In the genomic region with DNA sequence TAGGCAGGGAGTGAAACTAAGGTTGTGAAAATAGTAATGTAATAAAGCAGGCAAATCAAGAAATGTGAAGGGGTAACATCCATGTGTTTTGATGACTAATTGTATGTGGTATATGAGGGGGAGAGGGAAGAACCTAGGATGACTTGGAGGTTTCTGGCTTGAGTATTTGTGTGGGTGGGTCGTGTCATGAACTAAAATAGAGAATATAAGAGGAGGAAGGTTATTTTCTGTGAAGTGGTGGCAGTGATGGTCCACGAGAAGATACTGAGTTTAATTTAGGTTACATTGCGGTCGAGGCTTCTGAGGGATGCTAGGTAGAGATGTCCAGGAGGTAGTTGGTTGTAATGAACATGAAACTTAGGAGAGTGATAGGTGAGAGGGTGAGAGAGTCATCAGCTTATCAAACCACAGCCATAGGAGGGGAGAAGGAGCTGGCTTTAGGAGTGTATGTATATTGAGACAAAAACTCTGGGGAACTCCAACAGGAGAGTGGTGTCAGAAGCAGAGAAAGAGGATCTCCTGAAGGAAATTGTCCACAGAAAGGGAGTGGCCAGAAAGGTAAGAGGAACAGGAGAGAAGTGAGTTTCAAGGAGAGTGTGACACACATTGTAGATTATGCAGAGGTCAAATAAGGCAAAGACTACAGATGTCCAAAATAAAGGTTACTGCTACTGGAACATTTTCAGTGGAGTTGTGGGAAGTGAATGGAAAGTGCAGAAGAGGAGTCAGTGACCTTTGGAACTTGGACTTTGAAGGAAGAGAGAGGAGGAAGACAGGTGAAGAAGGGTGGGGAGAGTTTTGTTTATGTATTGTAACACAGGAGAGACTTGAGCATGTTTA, we compare ENCODE assay signal across 12 cellular contexts.
DNase-seq lines count a peak whose midpoint lies in the region; ATAC-seq and TF ChIP-seq lines count a peak whose summit lies in the region.
"Had no signal": no experiment of that assay in that cellular context is flagged by ENCODE, and none has a peak within 500 bp of the region (broad histone marks: within the 10 kb centered on the region; RNA-seq: fewer than 3 reads in every experiment).

No MANE protein-coding gene starts in this region.

- peak; percentile 26 to 42 for DNase-seq in activated T-cell treated with anti-CD3 and anti-CD28 coated beads, Interleukin-2, amount 50 U/mL, for 48 hours
- no peak for DNase-seq in activated T-cell treated with anti-CD3 and anti-CD28 coated beads, Interleukin-2, amount 50 U/mL, for 1 hour
- no peak for DNase-seq in PC-9
- peak; percentile 67 to 77 for DNase-seq in foreskin fibroblast
- DNase-seq in stimulated activated naive B cell treated with anti-CD40 and anti-IgM and Interleukin-4, amounts not matched to agents 10 μg/mL and 1 μg/mL and 100 μg/mL, for 72 hours = no peak
- DNase-seq in activated CD8-positive, alpha-beta memory T cell treated with anti-CD3 and anti-CD28 coated beads, Interleukin-2, amount 10 ng/mL, durations not matched to agents 7 days and 5 days = no peak
- DNase-seq in testis = no peak
- DNase-seq in mesothelial cell of epicardium (ENCODE audit: low spot score in 2 of 2, unreplicated experiment in 2 of 2) = no peak
- DNase-seq: activated gamma-delta T cell treated with Interleukin-2 at 50 U/mL for 16 hours, naive B cell had no signal

- H3K4me3 Mint-ChIP-seq in stimulated activated naive B cell treated with anti-CD40 and anti-IgM and Interleukin-4, amounts not matched to agents 10 μg/mL and 1 μg/mL and 100 μg/mL, for 72 hours = no peak overlapping the region
- H3K4me3 Mint-ChIP-seq in activated CD8-positive, alpha-beta memory T cell treated with anti-CD3 and anti-CD28 coated beads, Interleukin-2, amount 10 ng/mL, durations not matched to agents 7 days and 5 days = no peak overlapping the region
- H3K4me3 Mint-ChIP-seq in mesothelial cell of epicardium = no peak overlapping the region
- H3K4me3 Mint-ChIP-seq: naive B cell had no signal

- H3K4me1 ChIP-seq in PC-9 (replicated peaks; ENCODE audit: insufficient read depth) (peaks cover 55% of the 10 kb centered on the region), testis (peaks cover 14% of the 10 kb centered on the region)

- H3K4me2 ChIP-seq in PC-9 = peak overlapping the region; percentile 59

- H3K27ac Mint-ChIP-seq in stimulated activated naive B cell treated with anti-CD40 and anti-IgM and Interleukin-4, amounts not matched to agents 10 μg/mL and 1 μg/mL and 100 μg/mL, for 72 hours = no peak overlapping the region
- no peak overlapping the region for H3K27ac Mint-ChIP-seq in activated CD8-positive, alpha-beta memory T cell treated with anti-CD3 and anti-CD28 coated beads, Interleukin-2, amount 10 ng/mL, durations not matched to agents 7 days and 5 days
- H3K27ac Mint-ChIP-seq in mesothelial cell of epicardium = no peak overlapping the region
- H3K27ac Mint-ChIP-seq: naive B cell had no signal

- intact Hi-C loops in PC-9 (cut with micrococcal nuclease; ENCODE audit: unreplicated experiment) (loop anchor here (2.0 kb wide), 1 partner anchor 17 kb away; no protein-coding TSS in a partner anchor), testis (cut with DNase I; ENCODE audit: low total_unique reads) (no loop called here)

- H3K27me3 ChIP-seq in PC-9 (ENCODE audit: insufficient read depth, low read depth) (no peaks in the 10 kb centered on the region), testis (no peaks in the 10 kb centered on the region)
- H3K27me3 ChIP-seq: tibial nerve had no signal

- POLR2A ChIA-PET in PC-9 (lab: Charles Lee; ENCODE audit: unreplicated experiment) = interaction anchor here (0.6 to 0.8 kb wide), 2 partner anchors 382 to 673 kb away, joined by 6 to 8 read pairs; a partner anchor contains a TSS

- no peaks in the 10 kb centered on the region; the same call in 1 of the 2 replicates for H4K20me1 ChIP-seq in PC-9 (ENCODE audit: insufficient read depth)

- H3K36me3 ChIP-seq in PC-9 (ENCODE audit: low read depth) = no peaks in the 10 kb centered on the region
- H3K36me3 ChIP-seq in testis (ENCODE audit: low read depth, missing control alignments) = no peaks in the 10 kb centered on the region
- H3K36me3 ChIP-seq: tibial nerve had no signal

- WGBS in testis, 2 donors = 69 to 79% methylated on average over 4 of the region's 4 CpGs

- CTCF ChIA-PET in PC-9 (lab: Charles Lee) = no interaction called here
- CTCF ChIA-PET in activated CD8-positive, alpha-beta memory T cell treated with anti-CD3 and anti-CD28 coated beads, Interleukin-2, amount 10 ng/mL, durations not matched to agents 7 days and 5 days (lab: Charles Lee) = no interaction called here

- ATAC-seq in stimulated activated naive B cell treated with anti-CD40 and anti-IgM and Interleukin-4, amounts not matched to agents 10 μg/mL and 1 μg/mL and 100 μg/mL, for 72 hours (replicated peaks) = peak; percentile 54 to 65
- no peak for ATAC-seq in activated CD8-positive, alpha-beta memory T cell treated with anti-CD3 and anti-CD28 coated beads, Interleukin-2, amount 10 ng/mL, durations not matched to agents 7 days and 5 days

- TF ChIP-seq POLR2A in testis (IDR thresholded peaks at IDR 0.05) = no peak

- no peak overlapping the region for H2AFZ ChIP-seq in PC-9

- TF ChIP-seq CTCF in PC-9 (conservative IDR thresholded peaks at IDR 0.05) = no peak
- TF ChIP-seq CTCF in foreskin fibroblast (IDR thresholded peaks at IDR 0.05; ENCODE audit: low read depth, low read length) = no peak
- no peak for TF ChIP-seq CTCF in testis (IDR thresholded peaks at IDR 0.05)
- TF ChIP-seq CTCF in mesothelial cell of epicardium (IDR thresholded peaks at IDR 0.05; ENCODE audit: unreplicated experiment) = no peak

- H3K9me3 ChIP-seq in PC-9 (ENCODE audit: insufficient read depth, low read depth) (no peaks in the 10 kb centered on the region), testis (no peaks in the 10 kb centered on the region)
- H3K9me3 ChIP-seq: tibial nerve had no signal

- BruUV-seq in PC-9 (replicated peaks; lab: Mats Ljungman, UMichigan) = no TSS peak

- H3K79me2 ChIP-seq in PC-9 (ENCODE audit: low read depth) = peaks cover 88% of the 10 kb centered on the region

- H3K9me3 Mint-ChIP-seq in stimulated activated naive B cell treated with anti-CD40 and anti-IgM and Interleukin-4, amounts not matched to agents 10 μg/mL and 1 μg/mL and 100 μg/mL, for 72 hours = no peaks in the 10 kb centered on the region
- H3K9me3 Mint-ChIP-seq in activated CD8-positive, alpha-beta memory T cell treated with anti-CD3 and anti-CD28 coated beads, Interleukin-2, amount 10 ng/mL, durations not matched to agents 7 days and 5 days (ENCODE audit: low read depth) = no peaks in the 10 kb centered on the region
- H3K9me3 Mint-ChIP-seq in mesothelial cell of epicardium = no peaks in the 10 kb centered on the region
- H3K9me3 Mint-ChIP-seq: naive B cell had no signal

- peaks cover 7% of the 10 kb centered on the region in 2 donors for H3K36me3 Mint-ChIP-seq in stimulated activated naive B cell treated with anti-CD40 and anti-IgM and Interleukin-4, amounts not matched to agents 10 μg/mL and 1 μg/mL and 100 μg/mL, for 72 hours
- H3K36me3 Mint-ChIP-seq in activated CD8-positive, alpha-beta memory T cell treated with anti-CD3 and anti-CD28 coated beads, Interleukin-2, amount 10 ng/mL, durations not matched to agents 7 days and 5 days = no peaks in the 10 kb centered on the region
- no peaks in the 10 kb centered on the region for H3K36me3 Mint-ChIP-seq in mesothelial cell of epicardium
- H3K36me3 Mint-ChIP-seq: naive B cell had no signal

- no peaks in the 10 kb centered on the region for H3K27me3 Mint-ChIP-seq in stimulated activated naive B cell treated with anti-CD40 and anti-IgM and Interleukin-4, amounts not matched to agents 10 μg/mL and 1 μg/mL and 100 μg/mL, for 72 hours
- H3K27me3 Mint-ChIP-seq in activated CD8-positive, alpha-beta memory T cell treated with anti-CD3 and anti-CD28 coated beads, Interleukin-2, amount 10 ng/mL, durations not matched to agents 7 days and 5 days = no peaks in the 10 kb centered on the region
- no peaks in the 10 kb centered on the region for H3K27me3 Mint-ChIP-seq in mesothelial cell of epicardium (ENCODE audit: low read depth)

- H3F3A ChIP-seq in PC-9 (ENCODE audit: insufficient read depth, low read depth) = peaks cover 40% of the 10 kb centered on the region

- H3K4me3 ChIP-seq in PC-9 (no peak overlapping the region), foreskin fibroblast (ENCODE audit: low read depth in 1 of 2, low read length in 2 of 2) (no peak overlapping the region), testis (no peak overlapping the region)
- H3K4me3 ChIP-seq: tibial nerve had no signal

- H3K4me1 Mint-ChIP-seq in stimulated activated naive B cell treated with anti-CD40 and anti-IgM and Interleukin-4, amounts not matched to agents 10 μg/mL and 1 μg/mL and 100 μg/mL, for 72 hours = peaks cover 5 to 6% of the 10 kb centered on the region in 2 donors
- H3K4me1 Mint-ChIP-seq in activated CD8-positive, alpha-beta memory T cell treated with anti-CD3 and anti-CD28 coated beads, Interleukin-2, amount 10 ng/mL, durations not matched to agents 7 days and 5 days = no peaks in the 10 kb centered on the region
- peaks cover 3% of the 10 kb centered on the region for H3K4me1 Mint-ChIP-seq in mesothelial cell of epicardium

- H3K9me2 ChIP-seq in PC-9 (ENCODE audit: insufficient read depth) = no peaks in the 10 kb centered on the region

- H3K27ac ChIP-seq in PC-9 (peak overlapping the region; percentile 68), testis (no peak overlapping the region)
- H3K27ac ChIP-seq: C4-2B, tibial nerve had no signal

Comparison
In these comparisons a context has a peak if more than half of its experiments do, and no peak if none do; other contexts are left out.
1. DNase-seq: peak in activated T-cell treated with anti-CD3 and anti-CD28 coated beads, Interleukin-2, amount 50 U/mL, for 48 hours (2 of 2) and foreskin fibroblast (2 of 2); none in activated T-cell treated with anti-CD3 and anti-CD28 coated beads, Interleukin-2, amount 50 U/mL, for 1 hour (single experiment), PC-9 (0 of 2), stimulated activated naive B cell treated with anti-CD40 and anti-IgM and Interleukin-4, amounts not matched to agents 10 μg/mL and 1 μg/mL and 100 μg/mL, for 72 hours (single experiment), activated CD8-positive, alpha-beta memory T cell treated with anti-CD3 and anti-CD28 coated beads, Interleukin-2, amount 10 ng/mL, durations not matched to agents 7 days and 5 days (single experiment), testis (single experiment) and mesothelial cell of epicardium (0 of 2).